Comparison of ENCODE assay signal across 17 cellular contexts in genomic region chr9:121976751-121977150, GRCh38.
DNase-seq lines count a peak whose midpoint lies in the region; ATAC-seq and TF ChIP-seq lines count a peak whose summit lies in the region.
"Had no signal": no experiment of that assay in that cellular context is flagged by ENCODE, and none has a peak within 500 bp of the region (broad histone marks: within the 10 kb centered on the region; RNA-seq: fewer than 3 reads in every experiment).

No MANE protein-coding gene starts in this region.

- H3K27me3 Mint-ChIP-seq in Calu3 (ENCODE audit: unreplicated experiment) = no peaks in the 10 kb centered on the region
- H3K27me3 Mint-ChIP-seq: CD4-positive, CD25-positive, alpha-beta regulatory T cell had no signal

- no peak overlapping the region for H3K4me3 ChIP-seq in epithelial cell of esophagus (ENCODE audit: low read length)
- H3K4me3 ChIP-seq in osteoblast (ENCODE audit: insufficient read depth, low read length) = no peak overlapping the region
- H3K4me3 ChIP-seq in SJCRH30 = no peak overlapping the region
- H3K4me3 ChIP-seq: heart left ventricle had no signal

- H2AFZ ChIP-seq in osteoblast (ENCODE audit: low read length) = no peak overlapping the region

- TF ChIP-seq CTCF in Calu3 (IDR thresholded peaks at IDR 0.05; ENCODE audit: unreplicated experiment) = no peak
- TF ChIP-seq CTCF in epithelial cell of esophagus (IDR thresholded peaks at IDR 0.05; ENCODE audit: insufficient read depth, low read depth, low read length, missing control alignments) = no peak
- TF ChIP-seq CTCF in osteoblast (IDR thresholded peaks at IDR 0.05; ENCODE audit: extremely low read depth, low read depth, low read length) = no peak

- no peak for DNase-seq in Calu3
- peak; percentile 47 for DNase-seq in NCI-H226
- peak; percentile 61 for DNase-seq in epithelial cell of esophagus (ENCODE audit: low read depth)
- DNase-seq in osteoblast (ENCODE audit: insufficient read length, low spot score, missing footprints) = peak; percentile 66
- DNase-seq in NCI-H748 treated with DMSO at 0.1 percent for 48 hours (lab: John Stamatoyannopoulos, UW) = no peak
- no peak for DNase-seq in SJCRH30
- DNase-seq: activated T-cell treated with anti-CD3 and anti-CD28 coated beads, Interleukin-2, amount 50 U/mL, for 4 hours; anterior cingulate cortex; CD4-positive, CD25-positive, alpha-beta regulatory T cell; effector CD4-positive, alpha-beta T cell; heart left ventricle; MV-4-11; naive thymus-derived CD4-positive, alpha-beta T cell; NCI-H2171; SW 1271 had no signal

- intact Hi-C loops in Calu3 (cut with micrococcal nuclease; ENCODE audit: unreplicated experiment) = loop anchor here (5.0 to 10.0 kb wide), 2 partner anchors 72 to 234 kb away; no protein-coding TSS in a partner anchor

- no peak for ATAC-seq in GM21786 (IDR thresholded peaks at IDR 0.05; ENCODE audit: unreplicated experiment)
- ATAC-seq in GM18868 (IDR thresholded peaks at IDR 0.05; ENCODE audit: unreplicated experiment) = no peak
- ATAC-seq: activated T-cell treated with anti-CD3 and anti-CD28 coated beads, Interleukin-2, amount 50 U/mL, for 4 hours; heart left ventricle; naive thymus-derived CD4-positive, alpha-beta T cell had no signal

- no peaks in the 10 kb centered on the region for H3K9me3 Mint-ChIP-seq in Calu3 (ENCODE audit: low read depth, unreplicated experiment)

- H3K4me3 Mint-ChIP-seq in Calu3 (ENCODE audit: low read depth, unreplicated experiment) = peak overlapping the region; percentile 55
- H3K4me3 Mint-ChIP-seq: activated T-cell treated with anti-CD3 and anti-CD28 coated beads, Interleukin-2, amount 50 U/mL, for 4 hours; CD4-positive, CD25-positive, alpha-beta regulatory T cell; naive thymus-derived CD4-positive, alpha-beta T cell had no signal

- H3K27me3 ChIP-seq in osteoblast (ENCODE audit: insufficient read depth, low read length) (no peaks in the 10 kb centered on the region), SJCRH30 (no peaks in the 10 kb centered on the region)
- H3K27me3 ChIP-seq: heart left ventricle had no signal

- no TSS peak for BruUV-seq in Calu3 (replicated peaks; lab: Mats Ljungman, UMichigan)

- CTCF ChIA-PET in Calu3 (lab: Charles Lee) = interaction anchor here (1.9 kb wide), 1 partner anchor 242 kb away, joined by 5 read pairs; no protein-coding TSS in a partner anchor

- H4K20me1 ChIP-seq in osteoblast (ENCODE audit: insufficient read depth, low read length) = no peaks in the 10 kb centered on the region

- no peaks in the 10 kb centered on the region for H3K79me2 ChIP-seq in osteoblast (ENCODE audit: insufficient read depth, low read length)

- no peaks in the 10 kb centered on the region for H3K9me3 ChIP-seq in osteoblast (ENCODE audit: low read depth, low read length)
- H3K9me3 ChIP-seq in SJCRH30 (replicated peaks) = peaks cover 11% of the 10 kb centered on the region

- H3K4me1 ChIP-seq in osteoblast (ENCODE audit: insufficient read depth, low read length) = peaks cover 15% of the 10 kb centered on the region
- no peaks in the 10 kb centered on the region for H3K4me1 ChIP-seq in SJCRH30
- H3K4me1 ChIP-seq: heart left ventricle had no signal

- H3K27ac Mint-ChIP-seq in Calu3 (ENCODE audit: unreplicated experiment) = peak overlapping the region; percentile 95
- H3K27ac Mint-ChIP-seq: CD4-positive, CD25-positive, alpha-beta regulatory T cell; naive thymus-derived CD4-positive, alpha-beta T cell had no signal

- H3K4me1 Mint-ChIP-seq in Calu3 (ENCODE audit: low read depth, unreplicated experiment) = peaks cover 40% of the 10 kb centered on the region
- H3K4me1 Mint-ChIP-seq: CD4-positive, CD25-positive, alpha-beta regulatory T cell had no signal

- H3K27ac ChIP-seq in osteoblast (ENCODE audit: low read depth, low read length) = peak overlapping the region; percentile 35
- H3K27ac ChIP-seq in SJCRH30 = no peak overlapping the region
- H3K27ac ChIP-seq: heart left ventricle had no signal

- H3K4me2 ChIP-seq in osteoblast (ENCODE audit: insufficient read depth, low read length) = no peak overlapping the region

- H3K36me3 ChIP-seq in osteoblast (ENCODE audit: insufficient read depth, low read length) = no peaks in the 10 kb centered on the region
- H3K36me3 ChIP-seq in SJCRH30 = no peaks in the 10 kb centered on the region

- H3K36me3 Mint-ChIP-seq in Calu3 (ENCODE audit: insufficient read depth, unreplicated experiment) = peaks cover 11% of the 10 kb centered on the region

Comparison
In these comparisons a context has a peak if more than half of its experiments do, and no peak if none do; other contexts are left out.
1. DNase-seq: peak in NCI-H226 (single experiment), epithelial cell of esophagus (single experiment) and osteoblast (single experiment); none in Calu3 (single experiment), NCI-H748 treated with DMSO at 0.1 percent for 48 hours (single experiment) and SJCRH30 (0 of 2).